26 cellular contexts compared by ENCODE assay signal in the genomic region with DNA sequence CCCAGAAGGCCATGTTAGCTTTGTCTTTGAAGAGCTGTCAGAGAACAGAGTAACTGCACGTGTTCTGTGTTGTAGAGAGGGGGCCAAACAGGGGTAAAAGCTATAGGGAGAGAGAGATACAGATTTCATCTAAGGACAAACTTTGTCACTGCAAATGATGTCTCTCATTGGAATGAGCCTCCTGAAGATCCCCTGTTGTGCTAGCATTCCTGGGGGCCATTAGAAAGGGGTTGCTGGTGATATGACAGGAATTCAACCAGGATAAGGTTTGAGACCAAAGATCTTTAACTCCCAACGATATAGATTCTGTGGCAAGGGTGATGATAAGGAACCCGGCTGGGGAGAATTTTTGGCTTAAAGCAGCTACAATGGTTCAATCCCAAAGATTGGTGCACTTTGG. TPM values are rescaled to one million over a fixed set of nuclear protein-coding genes. Genes with fewer than 3 reads are reported as not detected.
DNase-seq lines count a peak whose midpoint lies in the region; ATAC-seq, FAIRE-seq and TF ChIP-seq lines count a peak whose summit lies in the region.
"Had no signal": no experiment of that assay in that cellular context is flagged by ENCODE, and none has a peak within 500 bp of the region (broad histone marks: within the 10 kb centered on the region; RNA-seq: fewer than 3 reads in every experiment).

No MANE protein-coding gene starts in this region.

- no peaks in the 10 kb centered on the region for H3K36me3 ChIP-seq in HUES48 (ENCODE audit: control insufficient read depth, insufficient read depth, low read length)
- no peaks in the 10 kb centered on the region for H3K36me3 ChIP-seq in mesendoderm (ENCODE audit: control insufficient read depth, insufficient read depth, low read length)
- no peaks in the 10 kb centered on the region for H3K36me3 ChIP-seq in left ventricle myocardium inferior
- H3K36me3 ChIP-seq: Peyer's patch had no signal

- H4K5ac ChIP-seq in mesendoderm (ENCODE audit: low read length) = no peak overlapping the region

- H3K9ac ChIP-seq in HUES48 (ENCODE audit: low read depth, low read length) = no peak overlapping the region
- no peak overlapping the region for H3K9ac ChIP-seq in mesendoderm (ENCODE audit: low read length)
- H3K9ac ChIP-seq: KMS-11 had no signal

- no peaks in the 10 kb centered on the region for H3K79me1 ChIP-seq in mesendoderm (ENCODE audit: low read length)

- peak in 1 of 2 experiments; percentile 30; a peak in 3 of 6 replicates for ATAC-seq in A549
- ATAC-seq: GM12878 had no signal

- peaks cover 13% of the 10 kb centered on the region for H3K36me3 Mint-ChIP-seq in brain

- no peak overlapping the region for H2BK5ac ChIP-seq in mesendoderm (ENCODE audit: low read length)

- H3K9me3 ChIP-seq in A549 (no peaks in the 10 kb centered on the region), HUES48 (ENCODE audit: control insufficient read depth, insufficient read depth, low read length) (no peaks in the 10 kb centered on the region), left ventricle myocardium inferior (replicated peaks) (no peaks in the 10 kb centered on the region)
- H3K9me3 ChIP-seq: Peyer's patch, SJCRH30 had no signal

- H2BK15ac ChIP-seq in mesendoderm (replicated peaks; ENCODE audit: low read depth) = no peak overlapping the region

- H3K4me1 ChIP-seq in A549 (peaks cover 95% of the 10 kb centered on the region), HUES48 (ENCODE audit: control insufficient read depth, insufficient read depth, low read length) (peaks cover 70% of the 10 kb centered on the region), mesendoderm (ENCODE audit: control insufficient read depth, low read depth, low read length) (no peaks in the 10 kb centered on the region), left ventricle myocardium inferior (peaks cover 7% of the 10 kb centered on the region)
- H3K4me1 ChIP-seq: Peyer's patch had no signal

- POLR2A ChIA-PET in A549 (lab: Yijun Ruan, JAX) = interaction anchor here (1.2 kb wide), 1 partner anchor 16 kb away, joined by 5 read pairs; a partner anchor contains a TSS

- DNase-seq in A549 (ENCODE audit: low read depth in 1 of 2, low spot score in 1 of 2) = no peak
- DNase-seq in mesendoderm = peak; percentile 95
- no peak for DNase-seq in epidermal melanocyte (ENCODE audit: insufficient read length, low spot score)
- no peak for DNase-seq in NCI-H510A treated with DMSO at 0.1 percent for 48 hours (lab: John Stamatoyannopoulos, UW)
- no peak for DNase-seq in left ventricle myocardium inferior
- no peak for DNase-seq in stimulated activated CD4-positive, alpha-beta T cell treated with anti-CD3 and anti-CD28 coated beads, Interleukin-1b, Interleukin-23, amount 100 ng/mL, for 48 hours
- DNase-seq: 8988T; CD4-positive, alpha-beta T cell; COR-L47; DND-41; HCEC 1CT; IMR-90; NCI-H1092 treated with DMSO at 0.1 percent for 48 hours; NCI-H1436 treated with DMSO at 0.1 percent for 48 hours; NCI-H2029; NCI-H226; NCI-H524; NCI-H774; NK-92 treated with Interleukin-12 subunit alpha and Interleukin-12 subunit beta, amount 100 ng/mL, for 24 hours; Peyer's patch; SJCRH30 had no signal

- no peak for TF ChIP-seq EP300 in A549 (IDR thresholded peaks at IDR 0.05)

- peaks cover 52% of the 10 kb centered on the region for H3K4me1 Mint-ChIP-seq in brain

- peak; percentile 86 for FAIRE-seq in A549 (lab: Jason Lieb, UNC)
- FAIRE-seq: GM12878 had no signal

- H2AK5ac ChIP-seq in mesendoderm (ENCODE audit: low read length) = no peak overlapping the region

- no peak for TF ChIP-seq CTCF in A549 (IDR thresholded peaks at IDR 0.05)
- no peak for TF ChIP-seq CTCF in brain (conservative IDR thresholded peaks at IDR 0.05)
- no peak for TF ChIP-seq CTCF in left ventricle myocardium inferior (IDR thresholded peaks at IDR 0.05; ENCODE audit: borderline replicate concordance)

- TF ChIP-seq POLR2A in A549 (IDR thresholded peaks at IDR 0.05; ENCODE audit: low read length) = no peak

- no peak overlapping the region for H3K18ac ChIP-seq in mesendoderm (ENCODE audit: low read length)

- H3K4me2 ChIP-seq in A549 (peak overlapping the region; percentile 96), mesendoderm (ENCODE audit: low read length) (no peak overlapping the region)
- H3K4me2 ChIP-seq: KMS-11 had no signal

- no peak overlapping the region for H2BK120ac ChIP-seq in mesendoderm (ENCODE audit: low read depth, low read length)

- CTCF ChIA-PET in A549 (lab: Yijun Ruan, JAX) = interaction anchor here (0.6 to 1.5 kb wide), 4 partner anchors 33 to 416 kb away, joined by 3 to 6 read pairs (median 4); no protein-coding TSS in a partner anchor

- no peak overlapping the region for H3K23ac ChIP-seq in mesendoderm (ENCODE audit: low read length)

- no peak overlapping the region for H3K4ac ChIP-seq in mesendoderm (ENCODE audit: low read depth, low read length)

- intact Hi-C loops in left ventricle myocardium inferior (cut with micrococcal nuclease) = no loop called here

- H3K4me3 ChIP-seq in A549 (no peak overlapping the region), HUES48 (ENCODE audit: low read depth, low read length) (peak overlapping the region; percentile 10; the same call in 1 of the 2 replicates), mesendoderm (ENCODE audit: low read length) (no peak overlapping the region), left ventricle myocardium inferior (no peak overlapping the region)
- H3K4me3 ChIP-seq: GM12878, Peyer's patch, SJCRH30 had no signal

- peak overlapping the region in 4 of 5 experiments; percentile 2 to 49 (median 42) for H3K27ac Mint-ChIP-seq in brain
- H3K27ac Mint-ChIP-seq: CD4-positive, alpha-beta T cell had no signal

- H3K9me3 Mint-ChIP-seq in brain = peaks cover 0 to 6% (median 0%) of the 10 kb centered on the region in 5 experiments
- H3K9me3 Mint-ChIP-seq: CD4-positive, alpha-beta T cell had no signal

- TF ChIP-seq RAD21 in A549 (conservative IDR thresholded peaks at IDR 0.05 in 1 of 2, IDR thresholded peaks at IDR 0.05 in 1 of 2) = no peak

- peaks cover 3% of the 10 kb centered on the region for H3K27me3 Mint-ChIP-seq in brain
- H3K27me3 Mint-ChIP-seq: CD4-positive, alpha-beta T cell had no signal

- H3K27me3 ChIP-seq in HUES48 (ENCODE audit: control insufficient read depth, insufficient read depth, low read length) = no peaks in the 10 kb centered on the region
- H3K27me3 ChIP-seq in mesendoderm (ENCODE audit: insufficient read depth, low read length, poor library complexity) = no peaks in the 10 kb centered on the region
- no peaks in the 10 kb centered on the region for H3K27me3 ChIP-seq in left ventricle myocardium inferior (ENCODE audit: low read depth)
- H3K27me3 ChIP-seq: Peyer's patch, SJCRH30 had no signal

- WGBS in A549 (ENCODE audit: missing lambda C conversion rate) = 7% methylated on average over 3 of the region's 3 CpGs
- WGBS in mesendoderm (ENCODE audit: extremely low coverage, insufficient coverage, low lambda C conversion rate) = no CpG with 5 or more reads among the region's 3 CpGs

- peak overlapping the region in 1 of 5 experiments; percentile 16 for H3K4me3 Mint-ChIP-seq in brain
- H3K4me3 Mint-ChIP-seq: CD4-positive, alpha-beta T cell had no signal

- H3K79me2 ChIP-seq in mesendoderm (ENCODE audit: control insufficient read depth, insufficient read depth, low read length) = peaks cover 7% of the 10 kb centered on the region

- peak overlapping the region; percentile 82 to 88 for H3K27ac ChIP-seq in A549
- peak overlapping the region; percentile 15 for H3K27ac ChIP-seq in HUES48 (ENCODE audit: low read depth, low read length)
- peak overlapping the region; percentile 66 for H3K27ac ChIP-seq in mesendoderm (ENCODE audit: low read depth, low read length)
- H3K27ac ChIP-seq in left ventricle myocardium inferior (replicated peaks) = no peak overlapping the region
- H3K27ac ChIP-seq: HL-60, KMS-11, Peyer's patch, SJCRH30 had no signal

- H3K56ac ChIP-seq in mesendoderm (ENCODE audit: low read length) = no peak overlapping the region

- no peak overlapping the region for H4K8ac ChIP-seq in mesendoderm (ENCODE audit: low read depth, low read length)

TF ChIP-seq in A549, 52 proteins besides CTCF, POLR2A, EP300 and RAD21:
- TF ChIP-seq PHF8 (IDR thresholded peaks at IDR 0.05; ENCODE audit: borderline replicate concordance, low read depth) = no peak
- no peak for TF ChIP-seq MAFK (IDR thresholded peaks at IDR 0.05; ENCODE audit: partially characterized antibody)
- TF ChIP-seq NFE2L2 (conservative IDR thresholded peaks at IDR 0.05; ENCODE audit: low read length) = no peak
- TF ChIP-seq CHD4 (IDR thresholded peaks at IDR 0.05; ENCODE audit: borderline replicate concordance) = no peak
- TF ChIP-seq MYC (IDR thresholded peaks at IDR 0.05; ENCODE audit: borderline replicate concordance, low read length) = no peak
- TF ChIP-seq RNF2 (IDR thresholded peaks at IDR 0.05; ENCODE audit: borderline replicate concordance, low read depth) = no peak
- no peak for TF ChIP-seq ZNF302 (CRISPR knock-in tag; IDR thresholded peaks at IDR 0.05)
- no peak for TF ChIP-seq KDM5A (IDR thresholded peaks at IDR 0.05)
- TF ChIP-seq JUNB (IDR thresholded peaks at IDR 0.05) = no peak
- no peak for TF ChIP-seq ZC3H11A (IDR thresholded peaks at IDR 0.05)
- no peak for TF ChIP-seq HDAC2 (IDR thresholded peaks at IDR 0.05)
- TF ChIP-seq, protein P1, sequence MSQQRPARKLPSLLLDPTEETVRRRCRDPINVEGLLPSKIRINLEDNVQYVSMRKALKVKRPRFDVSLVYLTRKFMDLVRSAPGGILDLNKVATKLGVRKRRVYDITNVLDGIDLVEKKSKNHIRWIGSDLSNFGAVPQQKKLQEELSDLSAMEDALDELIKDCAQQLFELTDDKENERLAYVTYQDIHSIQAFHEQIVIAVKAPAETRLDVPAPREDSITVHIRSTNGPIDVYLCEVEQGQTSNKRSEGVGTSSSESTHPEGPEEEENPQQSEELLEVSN (IDR thresholded peaks at IDR 0.05; ENCODE audit: borderline replicate concordance, low read depth) = no peak
TF ChIP-seq in A549: peak in this region for 0.

RNA-seq across cellular contexts. Expression of a gene that starts 16.8 kb away (rescaled TPM):
- polyA plus RNA-seq in A549 (2011; rRNA removed) = 106 and 113 TPM in 2 replicates
- polyA plus RNA-seq in A549 (2012; cell fraction: cytosol; rRNA removed) = 54.5 and 56.8 TPM in 2 replicates
- polyA plus RNA-seq in A549 (2012; cell fraction: nucleus; rRNA removed) = 106 and 115 TPM in 2 replicates
- polyA plus RNA-seq in A549 (2017; fragmentation: RNase III; extraction: RNeasy Plus Mini Kit Qiagen cat#74134 plus additional on column Dnase treatment) = 58.3 to 59.8 TPM (median 59.5 TPM) in 3 replicates
- 178 and 200 TPM in 2 replicates for polyA minus RNA-seq in A549 (2011; rRNA and poly(A)+ RNA removed)
- polyA plus RNA-seq in brain (ENCODE audit: insufficient read depth, low read depth, low replicate concordance) = 7.4 TPM
- polyA plus RNA-seq in mesendoderm (2013, experiment 1 of 2) = 14.1 TPM
- 14.4 TPM for polyA plus RNA-seq in mesendoderm (2013, experiment 2 of 2)
- 9.4 TPM for total RNA-seq in left ventricle myocardium inferior
